Comparison of ENCODE assay signal across 18 cellular contexts in the genomic region with DNA sequence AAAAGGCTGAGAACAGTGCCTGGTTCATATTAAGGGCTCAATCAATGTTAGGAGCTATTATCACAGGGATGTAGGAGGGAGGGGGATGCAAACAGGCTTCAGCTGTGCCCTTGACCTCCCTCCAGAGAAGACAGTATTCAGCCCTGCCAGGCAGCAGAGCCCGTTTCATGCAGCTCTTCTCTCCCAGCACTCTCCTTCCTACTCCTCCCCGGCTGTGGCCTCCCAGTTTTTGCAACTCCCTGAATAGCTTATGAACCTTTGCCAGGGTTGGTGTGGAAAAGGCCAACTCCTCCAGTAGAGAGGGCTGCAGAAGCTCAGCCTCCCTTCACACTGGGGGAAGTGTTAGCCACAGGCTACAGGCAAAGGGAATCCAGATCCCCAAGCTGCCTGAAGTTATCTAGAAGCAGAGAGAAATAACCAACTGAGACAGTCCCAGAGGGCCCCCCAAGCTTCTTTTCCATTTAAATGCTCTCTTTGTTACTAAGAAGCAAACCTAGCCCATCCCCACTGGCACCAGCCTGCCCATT. TPM values are rescaled to one million over a fixed set of nuclear protein-coding genes. Genes with fewer than 3 reads are reported as not detected.
DNase-seq lines count a peak whose midpoint lies in the region; ATAC-seq, FAIRE-seq and TF ChIP-seq lines count a peak whose summit lies in the region.
"Had no signal": no experiment of that assay in that cellular context is flagged by ENCODE, and none has a peak within 500 bp of the region (broad histone marks: within the 10 kb centered on the region; RNA-seq: fewer than 3 reads in every experiment).

No MANE protein-coding gene starts in this region.

- peaks cover 8% of the 10 kb centered on the region for H3K4me1 Mint-ChIP-seq in osteocyte (ENCODE audit: unreplicated experiment)
- H3K4me1 Mint-ChIP-seq: activated naive CD8-positive, alpha-beta T cell treated with anti-CD3 and anti-CD28 coated beads, Interleukin-2, amount 10 ng/mL, durations not matched to agents 7 days and 5 days; stimulated activated naive CD8-positive, alpha-beta T cell treated with anti-CD3 and anti-CD28 coated beads, Interleukin-15, amount 100 ng/mL, for 72 hours had no signal

- no peaks in the 10 kb centered on the region for H3K36me3 Mint-ChIP-seq in osteocyte (ENCODE audit: unreplicated experiment)
- H3K36me3 Mint-ChIP-seq: activated naive CD8-positive, alpha-beta T cell treated with anti-CD3 and anti-CD28 coated beads, Interleukin-2, amount 10 ng/mL, durations not matched to agents 7 days and 5 days had no signal

- DNase-seq in D721Med (ENCODE audit: insufficient read length, low spot score) (peak; percentile 25), amniotic epithelial cell (ENCODE audit: low read depth) (peak; percentile 68), left cardiac atrium (peak; percentile 50), osteocyte (ENCODE audit: extremely low spot score, unreplicated experiment) (peak; percentile 46), 8988T (no peak), DMS53 treated with DMSO at 0.1 percent for 48 hours (lab: John Stamatoyannopoulos, UW; ENCODE audit: unreplicated experiment) (no peak), ecto neural progenitor cell (ENCODE audit: low spot score) (no peak)
- DNase-seq: activated CD4-positive, alpha-beta T cell treated with anti-CD3 and anti-CD28 coated beads for 1 hour; activated naive CD8-positive, alpha-beta T cell treated with anti-CD3 and anti-CD28 coated beads, Interleukin-2, amount 10 ng/mL, durations not matched to agents 7 days and 5 days; cerebellar nuclear complex; HCEC 1CT; mesendoderm; NCI-H510A treated with DMSO at 0.1 percent for 48 hours; spleen; stimulated activated naive CD8-positive, alpha-beta T cell treated with anti-CD3 and anti-CD28 coated beads, Interleukin-15, amount 100 ng/mL, for 72 hours had no signal

- TF ChIP-seq CTCF in D721Med (IDR thresholded peaks at IDR 0.05; ENCODE audit: insufficient read depth, missing control alignments) (no peak), osteocyte (IDR thresholded peaks at IDR 0.05) (no peak)

- FAIRE-seq in D721Med (lab: Jason Lieb, UNC): no peak
- FAIRE-seq: K562, RCC 7860 had no signal

- intact Hi-C loops in left cardiac atrium (cut with DNase I): no loop called here

- no peak overlapping the region for H3K27ac Mint-ChIP-seq in osteocyte (ENCODE audit: unreplicated experiment)
- H3K27ac Mint-ChIP-seq: activated naive CD8-positive, alpha-beta T cell treated with anti-CD3 and anti-CD28 coated beads, Interleukin-2, amount 10 ng/mL, durations not matched to agents 7 days and 5 days; stimulated activated naive CD8-positive, alpha-beta T cell treated with anti-CD3 and anti-CD28 coated beads, Interleukin-15, amount 100 ng/mL, for 72 hours had no signal

- H3K27me3 Mint-ChIP-seq in osteocyte (ENCODE audit: unreplicated experiment): no peaks in the 10 kb centered on the region
- H3K27me3 Mint-ChIP-seq: activated naive CD8-positive, alpha-beta T cell treated with anti-CD3 and anti-CD28 coated beads, Interleukin-2, amount 10 ng/mL, durations not matched to agents 7 days and 5 days; stimulated activated naive CD8-positive, alpha-beta T cell treated with anti-CD3 and anti-CD28 coated beads, Interleukin-15, amount 100 ng/mL, for 72 hours had no signal

- ATAC-seq in left cardiac atrium: peak; percentile 82 to 91
- ATAC-seq in GM21367 (IDR thresholded peaks at IDR 0.05; ENCODE audit: unreplicated experiment): no peak
- ATAC-seq: K562; stimulated activated naive CD8-positive, alpha-beta T cell treated with anti-CD3 and anti-CD28 coated beads, Interleukin-15, amount 100 ng/mL, for 72 hours had no signal

- no peaks in the 10 kb centered on the region for H3K9me3 Mint-ChIP-seq in osteocyte (ENCODE audit: unreplicated experiment)
- H3K9me3 Mint-ChIP-seq: activated naive CD8-positive, alpha-beta T cell treated with anti-CD3 and anti-CD28 coated beads, Interleukin-2, amount 10 ng/mL, durations not matched to agents 7 days and 5 days; stimulated activated naive CD8-positive, alpha-beta T cell treated with anti-CD3 and anti-CD28 coated beads, Interleukin-15, amount 100 ng/mL, for 72 hours had no signal

- no peak overlapping the region for H3K4me3 Mint-ChIP-seq in osteocyte (ENCODE audit: unreplicated experiment)
- H3K4me3 Mint-ChIP-seq: activated naive CD8-positive, alpha-beta T cell treated with anti-CD3 and anti-CD28 coated beads, Interleukin-2, amount 10 ng/mL, durations not matched to agents 7 days and 5 days; stimulated activated naive CD8-positive, alpha-beta T cell treated with anti-CD3 and anti-CD28 coated beads, Interleukin-15, amount 100 ng/mL, for 72 hours had no signal

RNA-seq across cellular contexts. Expression of a gene that starts 31.7 kb away (rescaled TPM):
- total RNA-seq in left cardiac atrium (10 to 100 TPM in 1 of 2 donors, 1 to 10 TPM in 1; 5.7 to 18.0 TPM), osteocyte (0.38 and 0.39 TPM in 2 replicates)
- total RNA-seq: K562 had no signal

RNA-seq across cellular contexts. Expression of a gene that starts 52.3 kb away (rescaled TPM):
- 1 to 10 TPM; 2.0 to 2.5 TPM for total RNA-seq in left cardiac atrium
- 0.27 and 0.39 TPM in 2 replicates for total RNA-seq in osteocyte

Comparison
In these comparisons a context has a peak if more than half of its experiments do, and no peak if none do; other contexts are left out.
1. DNase-seq: peak in D721Med (single experiment), amniotic epithelial cell (single experiment), left cardiac atrium (single experiment) and osteocyte (single experiment); none in 8988T (single experiment), DMS53 treated with DMSO at 0.1 percent for 48 hours (single experiment) and ecto neural progenitor cell (single experiment).